In genomic region chr17:41664172-41664457, GRCh38 we compare ENCODE assay signal across 1 cellular context.
TF ChIP-seq lines count a peak whose summit lies in the region.

No MANE protein-coding gene starts in this region.

TF ChIP-seq in H1, 55 proteins besides CTCF, POLR2A, EP300 and RAD21:
- TF ChIP-seq CBX8 (IDR thresholded peaks at IDR 0.05; ENCODE audit: borderline replicate concordance, low read depth, low read length) (no peak), BRCA1 (IDR thresholded peaks at IDR 0.05; ENCODE audit: low read depth, low read length) (no peak), KDM5A (IDR thresholded peaks at IDR 0.05; ENCODE audit: low read length) (no peak), E2F6 (IDR thresholded peaks at IDR 0.05) (no peak), SIRT6 (IDR thresholded peaks at IDR 0.05; ENCODE audit: low read length) (no peak), CHD7 (IDR thresholded peaks at IDR 0.05; ENCODE audit: insufficient replicate concordance, low read length) (no peak), CTBP2 (IDR thresholded peaks at IDR 0.05; ENCODE audit: borderline replicate concordance, insufficient read depth, insufficient read length, low read length) (no peak), RXRA (IDR thresholded peaks at IDR 0.05; ENCODE audit: insufficient read depth, low read depth, low read length) (no peak), ASH2L (IDR thresholded peaks at IDR 0.05; ENCODE audit: low read length) (no peak), ATF3 (IDR thresholded peaks at IDR 0.05; ENCODE audit: insufficient read depth, low read depth, low read length) (no peak)
TF ChIP-seq in H1: peak in this region for 0.
